Comparison of ENCODE assay signal across 1 cellular context in the genomic region with DNA sequence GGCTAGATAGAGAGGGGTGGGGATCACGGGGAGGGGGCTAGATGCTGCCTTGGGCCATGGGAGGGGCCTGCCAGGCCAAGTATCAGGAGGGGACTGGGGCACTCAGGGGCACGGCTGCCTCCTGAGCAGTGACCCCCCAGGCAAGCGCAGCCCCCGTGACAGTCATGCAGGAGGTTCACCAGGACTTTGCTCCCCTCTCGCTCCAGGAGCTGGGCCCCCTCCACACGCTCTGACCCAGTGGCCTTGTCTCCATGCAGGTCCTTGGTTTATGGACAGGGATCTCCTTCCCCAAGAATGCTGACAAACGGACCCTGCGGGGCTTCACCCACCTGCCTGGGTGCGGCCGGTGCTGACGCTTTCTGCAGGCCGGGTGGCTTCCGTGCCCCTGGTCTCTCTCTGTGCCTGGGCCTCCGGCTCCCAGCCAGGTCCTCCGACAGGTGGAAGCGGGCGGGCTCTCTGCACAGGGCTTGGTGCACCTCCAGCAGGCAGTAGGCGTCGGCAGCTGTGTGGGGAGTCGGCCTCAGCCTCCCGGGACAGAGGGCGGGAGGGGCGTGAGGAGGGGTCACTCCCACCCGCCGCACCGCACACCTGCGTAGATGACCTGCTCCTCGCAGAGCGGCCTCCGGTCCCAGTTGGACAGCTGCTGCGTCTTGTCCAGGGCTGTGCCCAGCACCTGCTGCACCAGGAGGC.
TF ChIP-seq lines count a peak whose summit lies in the region.

No MANE protein-coding gene starts in this region.

TF ChIP-seq in SK-N-SH, 30 proteins besides CTCF, POLR2A, EP300 and RAD21:
- TF ChIP-seq ELF1 (IDR thresholded peaks at IDR 0.05) (no peak), SMC3 (IDR thresholded peaks at IDR 0.05; ENCODE audit: low read depth, low read length) (no peak), GATA2 (CRISPR knock-in tag; IDR thresholded peaks at IDR 0.05) (no peak), YY1 (IDR thresholded peaks at IDR 0.05; ENCODE audit: low read depth) (no peak), JUND (IDR thresholded peaks at IDR 0.05) (no peak), FOXJ3 (CRISPR knock-in tag; IDR thresholded peaks at IDR 0.05) (no peak), MXI1 (IDR thresholded peaks at IDR 0.05; ENCODE audit: low read depth, low read length) (no peak), GABPA (IDR thresholded peaks at IDR 0.05; ENCODE audit: low read depth) (no peak)
